ENCODE assay signal across 30 cellular contexts in genomic region chr6:47268572-47269187, GRCh38.
"Had no signal": no experiment of that assay in that cellular context is flagged by ENCODE, and none has a peak within 500 bp of the region (broad histone marks: within the 10 kb centered on the region; RNA-seq: fewer than 3 reads in every experiment).

No MANE protein-coding gene starts in this region.

- H3K27me3 Mint-ChIP-seq: activated CD4-positive, alpha-beta T cell treated with anti-CD3 and anti-CD28 coated beads, Interleukin-2, amount 10 ng/mL, durations not matched to agents 7 days and 5 days; activated naive CD4-positive, alpha-beta T cell treated with anti-CD3 and anti-CD28 coated beads, Interleukin-2, amount 50 U/mL, for 24 hours; activated naive CD8-positive, alpha-beta T cell treated with anti-CD3 and anti-CD28 coated beads, Interleukin-2, amount 50 U/mL, for 24 hours; naive B cell had no signal

- H3K4me3 ChIP-seq: esophagus squamous epithelium, pancreas, prostate gland, sigmoid colon, thyroid gland had no signal

- ATAC-seq: activated CD8-positive, alpha-beta T cell treated with anti-CD3 and anti-CD28 coated beads for 36 hours; activated naive CD8-positive, alpha-beta T cell treated with anti-CD3 and anti-CD28 coated beads, Interleukin-2, amount 50 U/mL, for 24 hours; activated T-cell treated with anti-CD3 and anti-CD28 coated beads, Interleukin-2, amount 50 U/mL, for 4 hours; left cardiac atrium; pancreas; stimulated activated effector memory CD8-positive, alpha-beta T cell treated with anti-CD3 and anti-CD28 coated beads, Interleukin-12 subunit alpha, Interleukin-12 subunit beta, amount 100 ng/mL, for 72 hours; stimulated activated naive CD8-positive, alpha-beta T cell treated with anti-CD3 and anti-CD28 coated beads, Interleukin-15, amount 100 ng/mL, for 72 hours had no signal

- H3K27me3 ChIP-seq: esophagus squamous epithelium, pancreas, sigmoid colon, thyroid gland had no signal

- DNase-seq: activated CD4-positive, alpha-beta T cell treated with anti-CD3 and anti-CD28 coated beads for 1 hour; activated CD4-positive, alpha-beta T cell treated with anti-CD3 and anti-CD28 coated beads, Interleukin-2, amount 10 ng/mL, durations not matched to agents 7 days and 5 days; activated CD8-positive, alpha-beta T cell treated with anti-CD3 and anti-CD28 coated beads for 36 hours; activated naive CD8-positive, alpha-beta T cell treated with anti-CD3 and anti-CD28 coated beads, Interleukin-2, amount 50 U/mL, for 24 hours; activated T-cell treated with anti-CD3 and anti-CD28 coated beads, Interleukin-2, amount 50 U/mL, for 4 hours; amygdala; central memory CD4-positive, alpha-beta T cell; effector CD4-positive, alpha-beta T cell; esophagus squamous epithelium; left cardiac atrium; mammary epithelial cell; naive B cell; nucleus accumbens; pancreas; retina; sigmoid colon; small intestine; stimulated activated CD4-positive, alpha-beta T cell treated with anti-CD3 and anti-CD28 coated beads, Interleukin-4, amount 100 ng/mL, for 24 hours; stimulated activated naive CD8-positive, alpha-beta T cell treated with anti-CD3 and anti-CD28 coated beads, Interleukin-15, amount 100 ng/mL, for 72 hours; T-helper 9 cell; thyroid gland had no signal

- H3K9me3 Mint-ChIP-seq: activated CD4-positive, alpha-beta T cell treated with anti-CD3 and anti-CD28 coated beads, Interleukin-2, amount 10 ng/mL, durations not matched to agents 7 days and 5 days; activated CD8-positive, alpha-beta T cell treated with anti-CD3 and anti-CD28 coated beads for 36 hours; activated naive CD4-positive, alpha-beta T cell treated with anti-CD3 and anti-CD28 coated beads, Interleukin-2, amount 50 U/mL, for 24 hours; activated T-cell treated with anti-CD3 and anti-CD28 coated beads, Interleukin-2, amount 50 U/mL, for 4 hours; activated T-helper 2 cell treated with anti-CD3 and anti-CD28 coated beads, Interferon-gamma antibody, Interleukin-2, Interleukin-4, amounts not matched to agents 10 μg/mL and 5 μg/mL and 100 μg/mL, durations not matched to agents 14 hours and 24 hours and 36 hours; dendritic cell treated with granulocyte-macrophage colony-stimulating factor and Interleukin-4, amounts not matched to agents 40 ng/mL and 50 ng/mL, for 4 days; neural crest cell; stimulated activated effector memory CD8-positive, alpha-beta T cell treated with anti-CD3 and anti-CD28 coated beads, Interleukin-12 subunit alpha, Interleukin-12 subunit beta, amount 100 ng/mL, for 72 hours; stimulated activated naive CD8-positive, alpha-beta T cell treated with anti-CD3 and anti-CD28 coated beads, Interleukin-15, amount 100 ng/mL, for 72 hours; T-helper 1 cell treated with Interleukin-12 subunit alpha and Interleukin-12 subunit beta and Interleukin-4 antibody, amounts not matched to agents 30 μg/mL and 1 μg/mL, for 36 hours had no signal

- H3K36me3 Mint-ChIP-seq: activated naive CD4-positive, alpha-beta T cell treated with anti-CD3 and anti-CD28 coated beads, Interleukin-2, amount 50 U/mL, for 24 hours; stimulated activated effector memory CD8-positive, alpha-beta T cell treated with anti-CD3 and anti-CD28 coated beads, Interleukin-12 subunit alpha, Interleukin-12 subunit beta, amount 100 ng/mL, for 72 hours had no signal

- H3K4me1 Mint-ChIP-seq: activated CD4-positive, alpha-beta T cell treated with anti-CD3 and anti-CD28 coated beads, Interleukin-2, amount 10 ng/mL, durations not matched to agents 7 days and 5 days; activated naive CD4-positive, alpha-beta T cell treated with anti-CD3 and anti-CD28 coated beads, Interleukin-2, amount 50 U/mL, for 24 hours; activated naive CD8-positive, alpha-beta T cell treated with anti-CD3 and anti-CD28 coated beads, Interleukin-2, amount 50 U/mL, for 24 hours; mesothelial cell of epicardium; naive B cell; neural crest cell; stimulated activated effector memory CD8-positive, alpha-beta T cell treated with anti-CD3 and anti-CD28 coated beads, Interleukin-12 subunit alpha, Interleukin-12 subunit beta, amount 100 ng/mL, for 72 hours; stimulated activated naive CD8-positive, alpha-beta T cell treated with anti-CD3 and anti-CD28 coated beads, Interleukin-15, amount 100 ng/mL, for 72 hours had no signal

- H3K4me3 Mint-ChIP-seq: activated CD4-positive, alpha-beta T cell treated with anti-CD3 and anti-CD28 coated beads, Interleukin-2, amount 10 ng/mL, durations not matched to agents 7 days and 5 days; activated CD8-positive, alpha-beta T cell treated with anti-CD3 and anti-CD28 coated beads for 36 hours; activated naive CD4-positive, alpha-beta T cell treated with anti-CD3 and anti-CD28 coated beads, Interleukin-2, amount 50 U/mL, for 24 hours; activated naive CD8-positive, alpha-beta T cell treated with anti-CD3 and anti-CD28 coated beads, Interleukin-2, amount 50 U/mL, for 24 hours; activated T-cell treated with anti-CD3 and anti-CD28 coated beads, Interleukin-2, amount 50 U/mL, for 4 hours; dendritic cell treated with granulocyte-macrophage colony-stimulating factor and Interleukin-4, amounts not matched to agents 40 ng/mL and 50 ng/mL, for 4 days; mesothelial cell of epicardium; naive B cell; neural crest cell; stimulated activated effector memory CD8-positive, alpha-beta T cell treated with anti-CD3 and anti-CD28 coated beads, Interleukin-12 subunit alpha, Interleukin-12 subunit beta, amount 100 ng/mL, for 72 hours; stimulated activated naive CD8-positive, alpha-beta T cell treated with anti-CD3 and anti-CD28 coated beads, Interleukin-15, amount 100 ng/mL, for 72 hours; T-helper 1 cell treated with Interleukin-12 subunit alpha and Interleukin-12 subunit beta and Interleukin-4 antibody, amounts not matched to agents 30 μg/mL and 1 μg/mL, for 36 hours had no signal

- H3K36me3 ChIP-seq: pancreas, prostate gland, sigmoid colon, thyroid gland had no signal

- H3K9me3 ChIP-seq: esophagus squamous epithelium, pancreas, prostate gland, sigmoid colon, thyroid gland had no signal

- H3K4me1 ChIP-seq: esophagus squamous epithelium, pancreas, prostate gland had no signal

- H3K27ac Mint-ChIP-seq: activated CD4-positive, alpha-beta T cell treated with anti-CD3 and anti-CD28 coated beads, Interleukin-2, amount 10 ng/mL, durations not matched to agents 7 days and 5 days; activated CD8-positive, alpha-beta T cell treated with anti-CD3 and anti-CD28 coated beads for 36 hours; activated naive CD4-positive, alpha-beta T cell treated with anti-CD3 and anti-CD28 coated beads, Interleukin-2, amount 50 U/mL, for 24 hours; activated naive CD8-positive, alpha-beta T cell treated with anti-CD3 and anti-CD28 coated beads, Interleukin-2, amount 50 U/mL, for 24 hours; activated T-helper 2 cell treated with anti-CD3 and anti-CD28 coated beads, Interferon-gamma antibody, Interleukin-2, Interleukin-4, amounts not matched to agents 10 μg/mL and 5 μg/mL and 100 μg/mL, durations not matched to agents 14 hours and 24 hours and 36 hours; dendritic cell treated with granulocyte-macrophage colony-stimulating factor and Interleukin-4, amounts not matched to agents 40 ng/mL and 50 ng/mL, for 4 days; mesothelial cell of epicardium; naive B cell; stimulated activated effector memory CD8-positive, alpha-beta T cell treated with anti-CD3 and anti-CD28 coated beads, Interleukin-12 subunit alpha, Interleukin-12 subunit beta, amount 100 ng/mL, for 72 hours; stimulated activated naive CD8-positive, alpha-beta T cell treated with anti-CD3 and anti-CD28 coated beads, Interleukin-15, amount 100 ng/mL, for 72 hours; T-helper 1 cell treated with Interleukin-12 subunit alpha and Interleukin-12 subunit beta and Interleukin-4 antibody, amounts not matched to agents 30 μg/mL and 1 μg/mL, for 36 hours had no signal

- H3K27ac ChIP-seq: epithelial cell of prostate, esophagus squamous epithelium, pancreas, prostate gland, sigmoid colon, thyroid gland had no signal
